ENCODE assay signal across 9 cellular contexts in genomic region chr5:136028782-136029742, GRCh38. TPM values are rescaled to one million over a fixed set of nuclear protein-coding genes. Genes with fewer than 3 reads are reported as not detected.
DNase-seq lines count a peak whose midpoint lies in the region; ATAC-seq and TF ChIP-seq lines count a peak whose summit lies in the region.
"Had no signal": no experiment of that assay in that cellular context is flagged by ENCODE, and none has a peak within 500 bp of the region (broad histone marks: within the 10 kb centered on the region; RNA-seq: fewer than 3 reads in every experiment).

TGFBI (plus strand) TSS chr5:136028988; CDS start chr5:136029056, 68 bp downstream.

- peak within 1 kb of the TSS; percentile 72 to 82 for H3K9ac ChIP-seq in liver (ENCODE audit: low read depth in 1 of 2, low read length in 2 of 2)

- TF ChIP-seq CTCF in liver (IDR thresholded peaks at IDR 0.05; ENCODE audit: low read depth, low read length, missing input control) (no peak), subcutaneous adipose tissue (IDR thresholded peaks at IDR 0.05; ENCODE audit: low read depth) (no peak)

- H3K9me3 ChIP-seq in liver (ENCODE audit: control insufficient read depth in 4 of 4, low read length in 3 of 4) = no peaks in the 10 kb centered on the region

- H3K4me1 Mint-ChIP-seq in activated T-cell treated with anti-CD3 and anti-CD28 coated beads, Interleukin-2, amount 50 U/mL, for 4 hours (ENCODE audit: low read depth) = peaks cover 5% of the 10 kb centered on the region
- no peaks in the 10 kb centered on the region for H3K4me1 Mint-ChIP-seq in activated T-cell treated with anti-CD3 and anti-CD28 coated beads, Interleukin-2, amount 50 U/mL, for 24 hours (ENCODE audit: low read depth)

- peaks cover 0 to 28% (median 6%) of the 10 kb centered on the region in 4 donors for H3K4me1 ChIP-seq in liver (ENCODE audit: control insufficient read depth in 4 of 4, insufficient read depth in 4 of 4, low read length in 3 of 4)

- H3K27ac ChIP-seq in liver (ENCODE audit: low read depth in 1 of 2, low read length in 2 of 2) = peak within 1 kb of the TSS; percentile 54 to 66

- ATAC-seq in activated T-cell treated with anti-CD3 and anti-CD28 coated beads, Interleukin-2, amount 50 U/mL, for 4 hours = peak; percentile 56 to 77
- ATAC-seq in GM21737 (IDR thresholded peaks at IDR 0.05; ENCODE audit: unreplicated experiment) (no peak), GM19467 (IDR thresholded peaks at IDR 0.05; ENCODE audit: unreplicated experiment) (no peak)

- H3K36me3 Mint-ChIP-seq in activated T-cell treated with anti-CD3 and anti-CD28 coated beads, Interleukin-2, amount 50 U/mL, for 4 hours (ENCODE audit: insufficient read depth) = no peaks in the 10 kb centered on the region
- H3K36me3 Mint-ChIP-seq in activated T-cell treated with anti-CD3 and anti-CD28 coated beads, Interleukin-2, amount 50 U/mL, for 24 hours (ENCODE audit: low read depth) = no peaks in the 10 kb centered on the region

- H3K4me3 Mint-ChIP-seq in activated T-cell treated with anti-CD3 and anti-CD28 coated beads, Interleukin-2, amount 50 U/mL, for 4 hours = no peak within 1 kb of the TSS
- no peak within 1 kb of the TSS for H3K4me3 Mint-ChIP-seq in activated T-cell treated with anti-CD3 and anti-CD28 coated beads, Interleukin-2, amount 50 U/mL, for 24 hours
- H3K4me3 Mint-ChIP-seq: activated T-cell treated with anti-CD3 and anti-CD28 coated beads, Interleukin-2, amount 50 U/mL, for 72 hours had no signal

- no peak within 1 kb of the TSS for H3K27ac Mint-ChIP-seq in activated T-cell treated with anti-CD3 and anti-CD28 coated beads, Interleukin-2, amount 50 U/mL, for 24 hours
- H3K27ac Mint-ChIP-seq: activated T-cell treated with anti-CD3 and anti-CD28 coated beads, Interleukin-2, amount 50 U/mL, for 72 hours had no signal

- no peaks in the 10 kb centered on the region for H3K9me3 Mint-ChIP-seq in activated T-cell treated with anti-CD3 and anti-CD28 coated beads, Interleukin-2, amount 50 U/mL, for 4 hours
- H3K9me3 Mint-ChIP-seq in activated T-cell treated with anti-CD3 and anti-CD28 coated beads, Interleukin-2, amount 50 U/mL, for 24 hours = no peaks in the 10 kb centered on the region
- H3K9me3 Mint-ChIP-seq: activated T-cell treated with anti-CD3 and anti-CD28 coated beads, Interleukin-2, amount 50 U/mL, for 72 hours had no signal

- H3K27me3 Mint-ChIP-seq in activated T-cell treated with anti-CD3 and anti-CD28 coated beads, Interleukin-2, amount 50 U/mL, for 4 hours (ENCODE audit: low read depth) = peaks cover 23% of the 10 kb centered on the region
- H3K27me3 Mint-ChIP-seq in activated T-cell treated with anti-CD3 and anti-CD28 coated beads, Interleukin-2, amount 50 U/mL, for 24 hours = peaks cover 43% of the 10 kb centered on the region

- no peaks in the 10 kb centered on the region for H3K27me3 ChIP-seq in liver (ENCODE audit: control insufficient read depth in 4 of 4, insufficient read depth in 4 of 4, low read length in 3 of 4)

- TF ChIP-seq RAD21 in liver (IDR thresholded peaks at IDR 0.05) = peak in 1 of 2 donors; percentile 53

- WGBS in liver = 8% methylated on average over 68 of the region's 68 CpGs

- H3K36me3 ChIP-seq in liver (ENCODE audit: control insufficient read depth in 4 of 4, insufficient read depth in 3 of 4, low read depth in 1 of 4, low read length in 3 of 4) = peaks cover 0 to 4% (median 2%) of the 10 kb centered on the region in 4 donors

- DNase-seq in activated T-cell treated with anti-CD3 and anti-CD28 coated beads, Interleukin-2, amount 50 U/mL, for 4 hours = no peak
- DNase-seq in activated T-cell treated with anti-CD3 and anti-CD28 coated beads, Interleukin-2, amount 50 U/mL, for 24 hours = no peak
- peak; percentile 59 for DNase-seq in NOMO-1 treated with DMSO at 0.1 percent for 48 hours (lab: John Stamatoyannopoulos, UW; ENCODE audit: unreplicated experiment)
- DNase-seq in ecto neural progenitor cell (ENCODE audit: low spot score) = peak; percentile 81

- H3K4me3 ChIP-seq in liver (ENCODE audit: low read depth in 1 of 3, low read length in 3 of 3) = peak within 1 kb of the TSS; percentile 60 to 66 (median 63)

TF ChIP-seq in liver, 16 proteins besides CTCF, POLR2A, EP300 and RAD21:
- TF ChIP-seq GABPA (IDR thresholded peaks at IDR 0.05 in 1 of 2, conservative IDR thresholded peaks at IDR 0.05 in 1 of 2) (no peak), RXRA (IDR thresholded peaks at IDR 0.05) (no peak), FOXA2 (IDR thresholded peaks at IDR 0.05) (no peak), NR2F2 (IDR thresholded peaks at IDR 0.05) (no peak), EGR1 (IDR thresholded peaks at IDR 0.05; ENCODE audit: low read depth in 2 of 2) (no peak), TAF1 (conservative IDR thresholded peaks at IDR 0.05) (no peak), JUND (IDR thresholded peaks at IDR 0.05) (no peak), MAX (IDR thresholded peaks at IDR 0.05) (no peak), REST (IDR thresholded peaks at IDR 0.05) (peak; percentile 70), YY1 (IDR thresholded peaks at IDR 0.05) (peak; percentile 16), ZBTB33 (IDR thresholded peaks at IDR 0.05) (no peak), SP1 (IDR thresholded peaks at IDR 0.05) (peak; percentile 34), HNF4A (conservative IDR thresholded peaks at IDR 0.05) (no peak), FOXA1 (IDR thresholded peaks at IDR 0.05) (no peak), HNF4G (IDR thresholded peaks at IDR 0.05) (no peak)
- TF ChIP-seq, protein P1, sequence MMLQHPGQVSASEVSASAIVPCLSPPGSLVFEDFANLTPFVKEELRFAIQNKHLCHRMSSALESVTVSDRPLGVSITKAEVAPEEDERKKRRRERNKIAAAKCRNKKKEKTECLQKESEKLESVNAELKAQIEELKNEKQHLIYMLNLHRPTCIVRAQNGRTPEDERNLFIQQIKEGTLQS (IDR thresholded peaks at IDR 0.05) = no peak

RNA-seq across cellular contexts. Expression of gene TGFBI, which starts in this region (rescaled TPM):
- total RNA-seq in activated T-cell treated with anti-CD3 and anti-CD28 coated beads, Interleukin-2, amount 50 U/mL, for 4 hours = under 1 TPM; 0.81 to 0.84 (median 0.82) TPM
- 100 to 1,000 TPM in 1 of 2 donors, 10 to 100 TPM in 1; 45.2 to 144 TPM for total RNA-seq in liver
- 10 to 100 TPM; 33.7 to 43.0 TPM for polyA plus RNA-seq in liver
- 100 to 1,000 TPM; 133 to 240 (median 164) TPM for total RNA-seq in subcutaneous adipose tissue
- total RNA-seq: activated T-cell treated with anti-CD3 and anti-CD28 coated beads, Interleukin-2, amount 50 U/mL, for 72 hours had no signal

Comparison
In these comparisons a context has a peak if more than half of its experiments do, and no peak if none do; other contexts are left out.
1. RNA of gene TGFBI (total RNA-seq): 133 to 240 TPM in subcutaneous adipose tissue and 45.2 to 144 TPM in liver; 0.81 to 0.84 TPM in activated T-cell treated with anti-CD3 and anti-CD28 coated beads, Interleukin-2, amount 50 U/mL, for 4 hours; every median in the first group is over 10 times any median in the second.
2. Peak in ATAC-seq in activated T-cell treated with anti-CD3 and anti-CD28 coated beads, Interleukin-2, amount 50 U/mL, for 4 hours; RNA of the gene not detected or under 1 TPM.
3. DNase-seq: peak in NOMO-1 treated with DMSO at 0.1 percent for 48 hours (single experiment) and ecto neural progenitor cell (single experiment); none in activated T-cell treated with anti-CD3 and anti-CD28 coated beads, Interleukin-2, amount 50 U/mL, for 4 hours (single experiment) and activated T-cell treated with anti-CD3 and anti-CD28 coated beads, Interleukin-2, amount 50 U/mL, for 24 hours (single experiment).